In genomic region chr21:34630536-34631143, GRCh38 we compare ENCODE assay signal across 8 cellular contexts. TPM values are rescaled to one million over a fixed set of nuclear protein-coding genes. Genes with fewer than 3 reads are reported as not detected.
DNase-seq lines count a peak whose midpoint lies in the region; ATAC-seq and TF ChIP-seq lines count a peak whose summit lies in the region.

No MANE protein-coding gene starts in this region.

- no peaks in the 10 kb centered on the region for H3K36me3 ChIP-seq in GM06990 (ENCODE audit: control insufficient read depth, insufficient read depth, low read length)

- TF ChIP-seq CTCF in GM06990 (IDR thresholded peaks at IDR 0.05; ENCODE audit: insufficient read depth, low read length, poor library complexity, severe bottlenecking) (peak; percentile 77), NB4 (IDR thresholded peaks at IDR 0.05; ENCODE audit: low read depth, low read length) (peak; percentile 67)

- H3K27me3 ChIP-seq in GM06990 (replicated peaks; ENCODE audit: control insufficient read depth, insufficient read depth, low read length) = no peaks in the 10 kb centered on the region

- DNase-seq in AG08396 (ENCODE audit: low spot score) (peak; percentile 68), GM06990 (ENCODE audit: extremely low read depth, insufficient read length) (no peak), NB4 (ENCODE audit: low read depth) (peak; percentile 63), SK-N-DZ (ENCODE audit: low spot score) (peak; percentile 37), epidermal melanocyte (ENCODE audit: insufficient read length, low spot score) (peak; percentile 74), midbrain (lab: John Stamatoyannopoulos, UW) (peak; percentile 82)

- TF ChIP-seq POLR2A in NB4 (IDR thresholded peaks at IDR 0.05; ENCODE audit: extremely low read depth, insufficient read length) (no peak), GM18505 (IDR thresholded peaks at IDR 0.05; ENCODE audit: borderline replicate concordance, extremely low read depth, insufficient read depth, insufficient read length) (no peak)

- ATAC-seq in GM18505 (IDR thresholded peaks at IDR 0.05; ENCODE audit: unreplicated experiment) = no peak
- ATAC-seq in GM21526 (IDR thresholded peaks at IDR 0.05; ENCODE audit: low FRiP score, unreplicated experiment) = no peak

- H3K4me3 ChIP-seq in GM06990 (replicated peaks; ENCODE audit: low read depth, low read length) (no peak overlapping the region), NB4 (ENCODE audit: low read depth, low read length) (no peak overlapping the region)

RNA-seq across cellular contexts. Expression of gene RCAN1, which starts 15.7 kb away (rescaled TPM):
- polyA plus RNA-seq in SK-N-DZ (2014; cell fraction: cytosol; rRNA removed) = 10.9 and 14.7 TPM in 2 replicates
- polyA plus RNA-seq in SK-N-DZ (2014; cell fraction: nucleus; rRNA removed) = 4.6 and 5.6 TPM in 2 replicates

RNA-seq across cellular contexts. Expression of gene CLIC6, which starts 38.2 kb away (rescaled TPM):
- not detected in 2 replicates for polyA plus RNA-seq in SK-N-DZ (2014; cell fraction: cytosol; rRNA removed)
- polyA plus RNA-seq in SK-N-DZ (2014; cell fraction: nucleus; rRNA removed) = not detected in 2 replicates
